Comparison of ENCODE assay signal across 23 cellular contexts in genomic region chr18:9934274-9934673, GRCh38. TPM values are rescaled to one million over a fixed set of nuclear protein-coding genes. Genes with fewer than 3 reads are reported as not detected.
A peak's percentile ranks its signal among the peaks of the same experiment; 100 is the strongest.
DNase-seq lines count a peak whose midpoint lies in the region; ATAC-seq and TF ChIP-seq lines count a peak whose summit lies in the region.
"Had no signal": no experiment of that assay in that cellular context is flagged by ENCODE, and none has a peak within 500 bp of the region (broad histone marks: within the 10 kb centered on the region; RNA-seq: fewer than 3 reads in every experiment).

No MANE protein-coding gene starts in this region.

- H4K20me1 ChIP-seq in mammary epithelial cell (ENCODE audit: insufficient read depth, low read length) (no peaks in the 10 kb centered on the region), smooth muscle cell (ENCODE audit: low read depth) (peaks cover 97% of the 10 kb centered on the region)

- H3F3A ChIP-seq in smooth muscle cell (ENCODE audit: low read depth), result peaks cover 4% of the 10 kb centered on the region

- H3K36me3 Mint-ChIP-seq in MCF 10A (ENCODE audit: insufficient read depth, unreplicated experiment), result peaks cover 67% of the 10 kb centered on the region
- peaks cover 45% of the 10 kb centered on the region for H3K36me3 Mint-ChIP-seq in WTC11

- TF ChIP-seq CTCF in MCF 10A (IDR thresholded peaks at IDR 0.05; ENCODE audit: unreplicated experiment) (no peak), mammary epithelial cell (conservative IDR thresholded peaks at IDR 0.05 in 1 of 2, IDR thresholded peaks at IDR 0.05 in 1 of 2; ENCODE audit: extremely low read depth in 1 of 2, insufficient read depth in 1 of 2, low read depth in 1 of 2, low read length in 2 of 2) (no peak), WTC11 (IDR thresholded peaks at IDR 0.05) (no peak), smooth muscle cell (IDR thresholded peaks at IDR 0.05; ENCODE audit: borderline replicate concordance, insufficient read depth, poor library complexity, severe bottlenecking) (no peak), tibial nerve (IDR thresholded peaks at IDR 0.05) (no peak)

- CTCF ChIA-PET in MCF 10A (lab: Yijun Ruan, JAX) (no interaction called here), mammary epithelial cell (lab: Charles Lee; ENCODE audit: low non-redundant PET) (no interaction called here), WTC11 (lab: Charles Lee) (no interaction called here)

- no peaks in the 10 kb centered on the region for H3K9me3 Mint-ChIP-seq in MCF 10A (ENCODE audit: unreplicated experiment)
- H3K9me3 Mint-ChIP-seq in WTC11, result no peaks in the 10 kb centered on the region
- H3K9me3 Mint-ChIP-seq: CD4-positive, alpha-beta T cell; HFFc6 had no signal

- in situ Hi-C loops in mammary epithelial cell (cut with MboI; ENCODE audit: low sequenced_read_pairs in 2 of 2), result no loop called here

- H3K27me3 Mint-ChIP-seq in MCF 10A (ENCODE audit: insufficient read depth, unreplicated experiment) (no peaks in the 10 kb centered on the region), WTC11 (ENCODE audit: low read depth) (no peaks in the 10 kb centered on the region)
- H3K27me3 Mint-ChIP-seq: CD4-positive, alpha-beta T cell had no signal

- H3K79me2 ChIP-seq in mammary epithelial cell (ENCODE audit: insufficient read depth, low read length) (peaks cover 87% of the 10 kb centered on the region), smooth muscle cell (ENCODE audit: low read depth) (peaks cover 100% of the 10 kb centered on the region)

- H3K27me3 ChIP-seq in mammary epithelial cell (ENCODE audit: insufficient read depth, low read length) (no peaks in the 10 kb centered on the region), smooth muscle cell (ENCODE audit: low read depth) (no peaks in the 10 kb centered on the region), tibial nerve (no peaks in the 10 kb centered on the region)

- dilution Hi-C loops in mammary epithelial cell (cut with HindIII; ENCODE audit: low sequenced_read_pairs), result no loop called here

- H2AFZ ChIP-seq in mammary epithelial cell (ENCODE audit: low read depth, low read length) (no peak overlapping the region), smooth muscle cell (ENCODE audit: low read depth) (no peak overlapping the region)

- BruUV-seq in MCF 10A (replicated peaks; lab: Mats Ljungman, UMichigan) (no TSS peak), mammary epithelial cell (replicated peaks; lab: Mats Ljungman, UMichigan) (no TSS peak)

- no peak for TF ChIP-seq POLR2A in tibial nerve (IDR thresholded peaks at IDR 0.05)

- no peak for DNase-seq in MCF 10A (ENCODE audit: unreplicated experiment)
- no peak for DNase-seq in mammary epithelial cell
- DNase-seq in WTC11 (ENCODE audit: low spot score), result no peak
- DNase-seq in smooth muscle cell (lab: John Stamatoyannopoulos, UW; ENCODE audit: unreplicated experiment), result no peak
- DNase-seq in dermis blood vessel endothelial cell, result no peak
- DNase-seq in GDM1 (lab: John Stamatoyannopoulos, UW), result no peak
- DNase-seq in tibial nerve (ENCODE audit: low spot score in 2 of 2), result no peak
- DNase-seq: Caco-2; CD4-positive, alpha-beta T cell; GF-D8; HFFc6; KBM-7; MV-4-11; NCI-H187; NCI-H2107; NCI-H2227 treated with DMSO at 0.1 percent for 48 hours; NCI-H510A treated with DMSO at 0.1 percent for 48 hours; NCI-H774; SIG-M5 had no signal

- peaks cover 12% of the 10 kb centered on the region for H3K4me1 Mint-ChIP-seq in MCF 10A (ENCODE audit: insufficient read depth, unreplicated experiment)
- H3K4me1 Mint-ChIP-seq in WTC11, result peaks cover 22% of the 10 kb centered on the region

- H3K9ac ChIP-seq in mammary epithelial cell (ENCODE audit: insufficient read depth, low read length), result no peak overlapping the region
- no peak overlapping the region for H3K9ac ChIP-seq in smooth muscle cell (ENCODE audit: low read depth)

- 92% methylated on average over 3 of the region's 3 CpGs for WGBS in mammary epithelial cell (ENCODE audit: low coverage, missing lambda C conversion rate)
- no CpG with 5 or more reads among the region's 3 CpGs for WGBS in mesodermal cell (ENCODE audit: insufficient coverage in 2 of 2), 2 experiments
- 96% methylated on average over 3 of the region's 3 CpGs for WGBS in smooth muscle cell (ENCODE audit: low lambda C conversion rate)
- 89 to 91% methylated on average over 3 of the region's 3 CpGs for WGBS in tibial nerve, 2 donors

- no peak for TF ChIP-seq EP300 in tibial nerve (IDR thresholded peaks at IDR 0.05)

- H3K4me2 ChIP-seq in mammary epithelial cell (ENCODE audit: insufficient read depth, low read depth, low read length), result no peak overlapping the region
- no peak overlapping the region for H3K4me2 ChIP-seq in smooth muscle cell

- no peak overlapping the region for H3K27ac ChIP-seq in mammary epithelial cell (ENCODE audit: insufficient read depth, low read depth, low read length)
- peak overlapping the region; percentile 30 for H3K27ac ChIP-seq in mesodermal cell (ENCODE audit: low read depth, low read length, severe bottlenecking)
- peak overlapping the region; percentile 10 for H3K27ac ChIP-seq in smooth muscle cell (ENCODE audit: low read depth)
- no peak overlapping the region for H3K27ac ChIP-seq in tibial nerve

- H3K4me3 Mint-ChIP-seq in MCF 10A (ENCODE audit: unreplicated experiment) (no peak overlapping the region), WTC11 (no peak overlapping the region)
- H3K4me3 Mint-ChIP-seq: CD4-positive, alpha-beta T cell; HFFc6 had no signal

- no peak for ATAC-seq in WTC11
- ATAC-seq: GM12878 had no signal

- peak overlapping the region; percentile 66 for H3K27ac Mint-ChIP-seq in MCF 10A (ENCODE audit: low read depth, unreplicated experiment)
- H3K27ac Mint-ChIP-seq in WTC11, result peak overlapping the region; percentile 89
- H3K27ac Mint-ChIP-seq: CD4-positive, alpha-beta T cell had no signal

- H3K4me1 ChIP-seq in mammary epithelial cell (ENCODE audit: insufficient read depth, low read length) (peaks cover 20% of the 10 kb centered on the region), mesodermal cell (ENCODE audit: control insufficient read depth, insufficient read depth, low read length, poor library complexity, severe bottlenecking) (no peaks in the 10 kb centered on the region), smooth muscle cell (ENCODE audit: low read depth) (peaks cover 7% of the 10 kb centered on the region), tibial nerve (peaks cover 0 to 36% (median 6%) of the 10 kb centered on the region in 4 donors)
- H3K4me1 ChIP-seq: Caco-2 had no signal

- POLR2A ChIA-PET in MCF 10A (lab: Yijun Ruan, JAX) (interaction anchor here (0.7 to 3.0 kb wide), 4 partner anchors 12 to 64 kb away, joined by 3 to 9 read pairs (median 4); partner anchors contain the start of gene VAPA), WTC11 (lab: Charles Lee) (interaction anchor here (0.6 kb wide), 1 partner anchor 236 kb away, joined by 4 read pairs; no protein-coding TSS in a partner anchor)

- H3K4me3 ChIP-seq in mammary epithelial cell (replicated peaks in 1 of 3; ENCODE audit: insufficient read depth in 1 of 3, low read depth in 2 of 3, low read length in 3 of 3) (no peak overlapping the region), mesodermal cell (ENCODE audit: extremely low read depth, insufficient read depth, low read length, poor library complexity, severe bottlenecking) (no peak overlapping the region), smooth muscle cell (no peak overlapping the region), tibial nerve (no peak overlapping the region)
- H3K4me3 ChIP-seq: GM12878 had no signal

- peaks cover 32% of the 10 kb centered on the region for H3K36me3 ChIP-seq in mammary epithelial cell (ENCODE audit: insufficient read depth, low read length)
- peaks cover 65% of the 10 kb centered on the region for H3K36me3 ChIP-seq in mesodermal cell (ENCODE audit: control insufficient read depth, insufficient read depth, low read length)
- peaks cover 34% of the 10 kb centered on the region for H3K36me3 ChIP-seq in smooth muscle cell (ENCODE audit: low read depth)
- H3K36me3 ChIP-seq in tibial nerve, result peaks cover 2 to 49% (median 5%) of the 10 kb centered on the region in 3 donors

- H3K9me3 ChIP-seq in mammary epithelial cell (replicated peaks; ENCODE audit: insufficient read depth, low read length) (no peaks in the 10 kb centered on the region), mesodermal cell (ENCODE audit: control insufficient read depth, low read length) (no peaks in the 10 kb centered on the region), smooth muscle cell (replicated peaks; ENCODE audit: low read depth) (no peaks in the 10 kb centered on the region), tibial nerve (no peaks in the 10 kb centered on the region)
- H3K9me3 ChIP-seq: Caco-2 had no signal

- intact Hi-C loops in MCF 10A (cut with micrococcal nuclease), result no loop called here
- intact Hi-C loops in mammary epithelial cell (cut with micrococcal nuclease), result loop anchor here (5.0 kb wide), 1 partner anchor 322 kb away; the partner anchor contains the start of gene PPP4R1

TF ChIP-seq in WTC11, 78 proteins besides CTCF, POLR2A, EP300 and RAD21 (continues in another document):
- TF ChIP-seq E2F4 (CRISPR knock-in tag; IDR thresholded peaks at IDR 0.05; ENCODE audit: borderline replicate concordance, low read depth) (no peak), ETV6 (CRISPR knock-in tag; IDR thresholded peaks at IDR 0.05) (no peak)

RNA-seq across cellular contexts. Expression of gene VAPA, which starts 20.5 kb away (rescaled TPM):
- total RNA-seq in MCF 10A (2022), result 247 and 286 TPM in 2 replicates
- 100 to 1,000 TPM; 199 to 223 TPM for total RNA-seq in mammary epithelial cell
- polyA plus RNA-seq in mammary epithelial cell, result 225 TPM
- 311 TPM for polyA minus RNA-seq in mammary epithelial cell
- 137 to 142 TPM (median 137 TPM) in 3 replicates for total RNA-seq in WTC11 (2021)
- 234 TPM for polyA plus RNA-seq in mesodermal cell (2013, experiment 1 of 2)
- 248 TPM for polyA plus RNA-seq in mesodermal cell (2013, experiment 2 of 2)
- 350 and 386 TPM in 2 replicates for total RNA-seq in smooth muscle cell
- polyA plus RNA-seq in smooth muscle cell, result 315 and 334 TPM in 2 replicates
- total RNA-seq in dermis blood vessel endothelial cell, result 261 and 330 TPM in 2 replicates
- 100 to 1,000 TPM; 208 to 233 (median 221) TPM for total RNA-seq in tibial nerve

RNA-seq across cellular contexts. Expression of gene TXNDC2, which starts 48.5 kb away (rescaled TPM):
- total RNA-seq in MCF 10A (2022), result not detected in 2 replicates
- total RNA-seq in mammary epithelial cell, result not detected
- 0.09 TPM for polyA plus RNA-seq in mammary epithelial cell
- 0.67 TPM for polyA minus RNA-seq in mammary epithelial cell
- 0.09 to 0.26 TPM (median 0.14 TPM) in 3 replicates for total RNA-seq in WTC11 (2021)
- 0.18 TPM for polyA plus RNA-seq in mesodermal cell (2013, experiment 1 of 2)
- polyA plus RNA-seq in mesodermal cell (2013, experiment 2 of 2), result 0.40 TPM
- total RNA-seq in smooth muscle cell, result 0.58 and 0.94 TPM in 2 replicates
- polyA plus RNA-seq in smooth muscle cell, result 1.1 TPM in 1 of 2 replicates, not detected in the other
- 0.05 TPM in 1 of 2 replicates, not detected in the other for total RNA-seq in dermis blood vessel endothelial cell
- under 1 TPM in 1 of 4 donors, not detected in 3; 0.20 TPM for total RNA-seq in tibial nerve
- total RNA-seq: Caco-2; CD4-positive, alpha-beta T cell; OCI-LY7 had no signal
- polyA plus RNA-seq: H1 had no signal

Comparison
In these comparisons a context has a peak if more than half of its experiments do, and no peak if none do; other contexts are left out.
1. H3K27ac ChIP-seq: peak in mesodermal cell (single experiment) and smooth muscle cell (single experiment); none in mammary epithelial cell (single experiment) and tibial nerve (0 of 4).